ENCODE assay signal across 30 cellular contexts in genomic region chr13:96041326-96042092, GRCh38. TPM values are rescaled to one million over a fixed set of nuclear protein-coding genes. Genes with fewer than 3 reads are reported as not detected.
"Had no signal": no experiment of that assay in that cellular context is flagged by ENCODE, and none has a peak within 500 bp of the region (broad histone marks: within the 10 kb centered on the region; RNA-seq: fewer than 3 reads in every experiment).

No MANE protein-coding gene starts in this region.

- H3K36me3 ChIP-seq: thoracic aorta, upper lobe of left lung, vagina had no signal

- H3K36me3 Mint-ChIP-seq: activated CD8-positive, alpha-beta memory T cell treated with anti-CD3 and anti-CD28 coated beads, Interleukin-2, amount 10 ng/mL, durations not matched to agents 7 days and 5 days; activated naive CD8-positive, alpha-beta T cell; immature natural killer cell had no signal

- H3K4me3 Mint-ChIP-seq: activated CD4-positive, alpha-beta T cell treated with anti-CD3 and anti-CD28 coated beads for 36 hours; activated CD8-positive, alpha-beta memory T cell treated with anti-CD3 and anti-CD28 coated beads, Interleukin-2, amount 10 ng/mL, durations not matched to agents 7 days and 5 days; activated CD8-positive, alpha-beta T cell treated with anti-CD3 and anti-CD28 coated beads, Interleukin-2, amount 10 ng/mL, durations not matched to agents 7 days and 5 days; activated naive CD8-positive, alpha-beta T cell; central memory CD8-positive, alpha-beta T cell; dendritic cell treated with granulocyte-macrophage colony-stimulating factor and Interleukin-4, amounts not matched to agents 40 ng/mL and 50 ng/mL, for 4 days; immature natural killer cell; naive thymus-derived CD8-positive, alpha-beta T cell; neural crest cell; stimulated activated naive CD8-positive, alpha-beta T cell treated with anti-CD3 and anti-CD28 coated beads, Interleukin-15, Interleukin-2, amounts not matched to agents 100 ng/mL and 50 ng/mL, for 24 hours; T-helper 2 cell treated with Interferon-gamma antibody and Interleukin-4, amounts not matched to agents 5 μg/mL and 100 μg/mL, for 36 hours had no signal

- H3K27ac Mint-ChIP-seq: activated CD4-positive, alpha-beta T cell treated with anti-CD3 and anti-CD28 coated beads for 36 hours; activated CD8-positive, alpha-beta memory T cell treated with anti-CD3 and anti-CD28 coated beads, Interleukin-2, amount 10 ng/mL, durations not matched to agents 7 days and 5 days; activated CD8-positive, alpha-beta T cell treated with anti-CD3 and anti-CD28 coated beads, Interleukin-2, amount 10 ng/mL, durations not matched to agents 7 days and 5 days; activated naive CD8-positive, alpha-beta T cell; dendritic cell treated with granulocyte-macrophage colony-stimulating factor and Interleukin-4, amounts not matched to agents 40 ng/mL and 50 ng/mL, for 4 days; immature natural killer cell; naive thymus-derived CD8-positive, alpha-beta T cell; stimulated activated naive CD8-positive, alpha-beta T cell treated with anti-CD3 and anti-CD28 coated beads, Interleukin-15, Interleukin-2, amounts not matched to agents 100 ng/mL and 50 ng/mL, for 24 hours; T-helper 2 cell treated with Interferon-gamma antibody and Interleukin-4, amounts not matched to agents 5 μg/mL and 100 μg/mL, for 36 hours had no signal

- H3K4me1 Mint-ChIP-seq: activated CD4-positive, alpha-beta T cell treated with anti-CD3 and anti-CD28 coated beads for 36 hours; activated CD8-positive, alpha-beta memory T cell treated with anti-CD3 and anti-CD28 coated beads, Interleukin-2, amount 10 ng/mL, durations not matched to agents 7 days and 5 days; central memory CD8-positive, alpha-beta T cell; immature natural killer cell; naive thymus-derived CD8-positive, alpha-beta T cell had no signal

- ATAC-seq: activated CD4-positive, alpha-beta T cell treated with anti-CD3 and anti-CD28 coated beads for 36 hours; activated CD8-positive, alpha-beta memory T cell treated with anti-CD3 and anti-CD28 coated beads, Interleukin-2, amount 10 ng/mL, durations not matched to agents 7 days and 5 days; activated CD8-positive, alpha-beta T cell treated with anti-CD3 and anti-CD28 coated beads, Interleukin-2, amount 10 ng/mL, durations not matched to agents 7 days and 5 days; heart right ventricle; left colon; naive thymus-derived CD8-positive, alpha-beta T cell; psoas muscle had no signal

- DNase-seq: activated CD4-positive, alpha-beta T cell treated with anti-CD3 and anti-CD28 coated beads for 36 hours; activated CD4-positive, CD25-positive, alpha-beta regulatory T cell; activated CD8-positive, alpha-beta memory T cell treated with anti-CD3 and anti-CD28 coated beads, Interleukin-2, amount 10 ng/mL, durations not matched to agents 7 days and 5 days; activated CD8-positive, alpha-beta T cell treated with anti-CD3 and anti-CD28 coated beads, Interleukin-2, amount 10 ng/mL, durations not matched to agents 7 days and 5 days; activated naive CD4-positive, alpha-beta T cell treated with Interleukin-2 at 50 U/mL for 16 hours; activated T-cell treated with anti-CD3 and anti-CD28 coated beads, Interleukin-2, amount 50 U/mL, for 48 hours; anterior cingulate cortex; esophagus squamous epithelium; foreskin melanocyte; heart right ventricle; immature natural killer cell; kidney; left colon; naive thymus-derived CD8-positive, alpha-beta T cell; occipital lobe; psoas muscle; stimulated activated CD4-positive, alpha-beta T cell treated with anti-CD3 and anti-CD28 coated beads, Interleukin-1b, Interleukin-23, amount 100 ng/mL, for 48 hours had no signal

- H3K4me1 ChIP-seq: esophagus squamous epithelium, heart right ventricle, parathyroid adenoma, psoas muscle, upper lobe of left lung, vagina had no signal

- H3K27me3 ChIP-seq: esophagus squamous epithelium, heart right ventricle, upper lobe of left lung, vagina had no signal

- H3K9ac ChIP-seq: parathyroid adenoma had no signal

- H3K4me3 ChIP-seq: esophagus squamous epithelium, heart right ventricle, psoas muscle, smooth muscle cell, thoracic aorta, upper lobe of left lung, vagina had no signal

- H3K4me2 ChIP-seq: smooth muscle cell had no signal

- H3K9me3 ChIP-seq: thoracic aorta had no signal

- H3K27ac ChIP-seq: esophagus squamous epithelium, heart right ventricle, parathyroid adenoma, psoas muscle, thoracic aorta, upper lobe of left lung, vagina had no signal

- H2AFZ ChIP-seq: parathyroid adenoma had no signal

- FAIRE-seq: bronchial epithelial cell, kidney had no signal

- H3K27me3 Mint-ChIP-seq: activated CD4-positive, alpha-beta T cell treated with anti-CD3 and anti-CD28 coated beads for 36 hours; activated CD8-positive, alpha-beta memory T cell treated with anti-CD3 and anti-CD28 coated beads, Interleukin-2, amount 10 ng/mL, durations not matched to agents 7 days and 5 days; activated naive CD8-positive, alpha-beta T cell; central memory CD8-positive, alpha-beta T cell; dendritic cell treated with granulocyte-macrophage colony-stimulating factor and Interleukin-4, amounts not matched to agents 40 ng/mL and 50 ng/mL, for 4 days; stimulated activated naive CD8-positive, alpha-beta T cell treated with anti-CD3 and anti-CD28 coated beads, Interleukin-15, Interleukin-2, amounts not matched to agents 100 ng/mL and 50 ng/mL, for 24 hours had no signal

RNA-seq across cellular contexts. Expression of gene UGGT2, which starts 11.7 kb away (rescaled TPM):
- total RNA-seq: activated CD8-positive, alpha-beta T cell treated with anti-CD3 and anti-CD28 coated beads, Interleukin-2, amount 10 ng/mL, durations not matched to agents 7 days and 5 days; naive thymus-derived CD8-positive, alpha-beta T cell had no signal
- polyA plus RNA-seq: naive thymus-derived CD8-positive, alpha-beta T cell had no signal

RNA-seq across cellular contexts. Expression of gene HS6ST3, which starts 48.4 kb away (rescaled TPM):
- total RNA-seq: activated CD4-positive, alpha-beta T cell treated with anti-CD3 and anti-CD28 coated beads for 36 hours; activated CD8-positive, alpha-beta memory T cell treated with anti-CD3 and anti-CD28 coated beads, Interleukin-2, amount 10 ng/mL, durations not matched to agents 7 days and 5 days; activated CD8-positive, alpha-beta T cell treated with anti-CD3 and anti-CD28 coated beads, Interleukin-2, amount 10 ng/mL, durations not matched to agents 7 days and 5 days; liver; naive thymus-derived CD8-positive, alpha-beta T cell had no signal
- polyA plus RNA-seq: immature natural killer cell; naive thymus-derived CD8-positive, alpha-beta T cell; smooth muscle cell had no signal
